ENCODE assay signal across 14 cellular contexts in the genomic region with DNA sequence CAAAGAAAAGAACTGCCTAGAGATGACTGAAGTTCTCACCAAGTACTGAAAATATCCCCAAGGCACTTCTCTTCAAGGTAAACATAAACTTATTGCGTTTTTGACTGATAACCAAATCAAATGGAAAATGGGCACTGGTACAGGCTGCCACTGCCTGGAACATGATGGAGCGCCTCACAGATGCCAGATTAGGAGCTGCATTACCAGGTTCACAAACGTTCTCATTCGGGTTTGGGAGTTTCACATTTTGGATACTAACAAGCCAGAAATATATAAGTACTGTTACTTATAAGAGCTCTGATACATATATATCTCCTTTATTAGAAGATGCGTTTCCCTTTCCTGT.
DNase-seq lines count a peak whose midpoint lies in the region; ATAC-seq and TF ChIP-seq lines count a peak whose summit lies in the region.
"Had no signal": no experiment of that assay in that cellular context is flagged by ENCODE, and none has a peak within 500 bp of the region (broad histone marks: within the 10 kb centered on the region; RNA-seq: fewer than 3 reads in every experiment).

No MANE protein-coding gene starts in this region.

- H3K27ac ChIP-seq in RWPE2 (ENCODE audit: poor library complexity, severe bottlenecking) (peak overlapping the region; percentile 35), breast epithelium (peak overlapping the region; percentile 52 to 54), hepatocyte (peak overlapping the region; percentile 66), stomach smooth muscle (ENCODE audit: low read length) (peak overlapping the region; percentile 42)
- H3K27ac ChIP-seq: SJCRH30 had no signal

- H3K4me1 ChIP-seq in RWPE2 (ENCODE audit: insufficient read depth, poor library complexity, severe bottlenecking) (peaks cover 7% of the 10 kb centered on the region), breast epithelium (peaks cover 0 to 4% of the 10 kb centered on the region in 2 donors), hepatocyte (ENCODE audit: insufficient read depth) (no peaks in the 10 kb centered on the region), stomach smooth muscle (ENCODE audit: control insufficient read depth, insufficient read depth, low read length) (peaks cover 37% of the 10 kb centered on the region)
- H3K4me1 ChIP-seq: SJCRH30 had no signal

- TF ChIP-seq POLR2A in breast epithelium (IDR thresholded peaks at IDR 0.05) = no peak

- H3K9ac ChIP-seq in stomach smooth muscle (ENCODE audit: low read length in 2 of 2) = no peak overlapping the region

- peaks cover 2% of the 10 kb centered on the region for H4K20me1 ChIP-seq in hepatocyte (ENCODE audit: insufficient read depth, poor library complexity, severe bottlenecking)

- H3K4me2 ChIP-seq in hepatocyte = no peak overlapping the region

- H3K9me2 ChIP-seq in hepatocyte (replicated peaks; ENCODE audit: insufficient read depth) = no peaks in the 10 kb centered on the region

- TF ChIP-seq CTCF in RWPE2 (IDR thresholded peaks at IDR 0.05; ENCODE audit: poor library complexity, severe bottlenecking) (no peak), breast epithelium (IDR thresholded peaks at IDR 0.05) (no peak), hepatocyte (IDR thresholded peaks at IDR 0.05; ENCODE audit: poor library complexity) (no peak)

- H3K4me3 ChIP-seq in RWPE2 (ENCODE audit: severe bottlenecking) (no peak overlapping the region), breast epithelium (no peak overlapping the region), hepatocyte (no peak overlapping the region), stomach smooth muscle (ENCODE audit: low read length in 2 of 2) (no peak overlapping the region)
- H3K4me3 ChIP-seq: SJCRH30 had no signal

- no peak overlapping the region for H2AFZ ChIP-seq in hepatocyte

- H3K27me3 ChIP-seq in RWPE2 (ENCODE audit: insufficient read depth, poor library complexity, severe bottlenecking) = no peaks in the 10 kb centered on the region
- H3K27me3 ChIP-seq in breast epithelium = no peaks in the 10 kb centered on the region
- H3K27me3 ChIP-seq in hepatocyte = no peaks in the 10 kb centered on the region
- H3K27me3 ChIP-seq in stomach smooth muscle (ENCODE audit: control insufficient read depth in 1 of 2, insufficient read depth in 2 of 2, low read length in 2 of 2) = no peaks in the 10 kb centered on the region
- H3K27me3 ChIP-seq: SJCRH30 had no signal

- H3K36me3 ChIP-seq in RWPE2 (ENCODE audit: low read depth) = peaks cover 75% of the 10 kb centered on the region
- H3K36me3 ChIP-seq in breast epithelium = no peaks in the 10 kb centered on the region
- no peaks in the 10 kb centered on the region for H3K36me3 ChIP-seq in hepatocyte (replicated peaks; ENCODE audit: insufficient read depth, low read depth)
- H3K36me3 ChIP-seq in stomach smooth muscle (ENCODE audit: control insufficient read depth in 2 of 2, insufficient read depth in 2 of 2, low read length in 2 of 2) = peaks cover 5 to 10% of the 10 kb centered on the region in 2 donors

- ATAC-seq in RWPE2 (ENCODE audit: low read depth) = no peak

- DNase-seq in RWPE2 (ENCODE audit: low spot score) (no peak), breast epithelium (ENCODE audit: low spot score in 2 of 2) (no peak), hepatocyte (ENCODE audit: low spot score) (no peak), iPS-NIHi11 (ENCODE audit: low spot score) (no peak), head of caudate nucleus (no peak)
- DNase-seq in stimulated activated CD4-positive, alpha-beta T cell treated with anti-CD3 and anti-CD28 coated beads, Interleukin-2, amount 100 ng/mL, for 24 hours = no peak
- DNase-seq: activated CD4-positive, alpha-beta T cell treated with anti-CD3 and anti-CD28 coated beads for 1 hour; effector memory CD4-positive, alpha-beta T cell; H9; NCI-H187 treated with DMSO at 0.1 percent for 48 hours; NCI-H510A treated with DMSO at 0.1 percent for 48 hours; SJCRH30; T1000 had no signal

- peaks cover 88% of the 10 kb centered on the region for H3K79me2 ChIP-seq in hepatocyte

- WGBS in hepatocyte (ENCODE audit: low lambda C conversion rate, missing lambda C conversion rate) = 94% methylated on average over 5 of the region's 5 CpGs

- intact Hi-C loops in breast epithelium (cut with DNase I; ENCODE audit: low total_unique reads) (no loop called here), head of caudate nucleus (cut with DNase I) (no loop called here)

- H3K9me3 ChIP-seq in RWPE2 (ENCODE audit: severe bottlenecking) (no peaks in the 10 kb centered on the region), breast epithelium (no peaks in the 10 kb centered on the region), hepatocyte (ENCODE audit: low read depth) (no peaks in the 10 kb centered on the region), stomach smooth muscle (ENCODE audit: control insufficient read depth in 2 of 2, low read length in 2 of 2) (no peaks in the 10 kb centered on the region)
- H3K9me3 ChIP-seq: SJCRH30 had no signal
